29 cellular contexts compared by ENCODE assay signal in the genomic region with DNA sequence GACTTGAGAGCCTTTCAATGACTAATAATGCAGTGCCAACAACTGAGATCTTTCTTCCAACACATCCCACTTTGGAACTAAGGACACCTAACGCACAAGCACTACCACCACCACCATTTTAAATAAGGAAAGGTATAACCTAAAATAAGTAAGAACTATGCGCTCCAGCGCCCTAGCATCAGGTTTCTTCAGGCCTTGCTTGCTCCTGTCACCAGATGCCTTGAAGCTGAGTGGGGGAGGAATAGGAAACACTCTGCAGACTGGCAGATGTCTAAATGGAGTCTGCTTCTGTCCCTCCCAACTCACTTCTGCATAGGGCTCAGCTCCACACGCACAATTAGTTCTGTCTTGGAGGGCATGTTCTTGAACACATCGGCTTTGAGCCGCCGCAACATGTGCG. TPM values are rescaled to one million over a fixed set of nuclear protein-coding genes. Genes with fewer than 3 reads are reported as not detected.
DNase-seq lines count a peak whose midpoint lies in the region; ATAC-seq and TF ChIP-seq lines count a peak whose summit lies in the region.
"Had no signal": no experiment of that assay in that cellular context is flagged by ENCODE, and none has a peak within 500 bp of the region (broad histone marks: within the 10 kb centered on the region; RNA-seq: fewer than 3 reads in every experiment).

No MANE protein-coding gene starts in this region.

- no peaks in the 10 kb centered on the region for H3K9me3 Mint-ChIP-seq in activated naive CD8-positive, alpha-beta T cell treated with anti-CD3 and anti-CD28 coated beads for 36 hours
- H3K9me3 Mint-ChIP-seq in activated naive CD8-positive, alpha-beta T cell treated with anti-CD3 and anti-CD28 coated beads, Interleukin-2, amount 50 U/mL, for 24 hours = no peaks in the 10 kb centered on the region
- H3K9me3 Mint-ChIP-seq in activated T-helper 1 cell treated with anti-CD3 and anti-CD28 coated beads, Interleukin-12 subunit alpha, Interleukin-12 subunit beta, Interleukin-2, Interleukin-4 antibody, amounts not matched to agents 30 ng/mL and 10 ng/mL and 1 ng/mL, durations not matched to agents 14 hours and 24 hours and 36 hours = no peaks in the 10 kb centered on the region
- no peaks in the 10 kb centered on the region for H3K9me3 Mint-ChIP-seq in osteocyte (ENCODE audit: unreplicated experiment)
- H3K9me3 Mint-ChIP-seq: activated naive CD4-positive, alpha-beta T cell treated with anti-CD3 and anti-CD28 coated beads, Interleukin-2, amount 50 U/mL, for 24 hours had no signal

- intact Hi-C loops in activated T-helper 1 cell treated with anti-CD3 and anti-CD28 coated beads, Interleukin-12 subunit alpha, Interleukin-12 subunit beta, Interleukin-2, Interleukin-4 antibody, amounts not matched to agents 30 ng/mL and 10 ng/mL and 1 ng/mL, durations not matched to agents 14 hours and 24 hours and 36 hours (cut with micrococcal nuclease) = no loop called here
- intact Hi-C loops in spleen (cut with DNase I; ENCODE audit: low total_unique reads) = no loop called here

- no peak overlapping the region for H3K4me3 Mint-ChIP-seq in activated naive CD8-positive, alpha-beta T cell treated with anti-CD3 and anti-CD28 coated beads for 36 hours
- H3K4me3 Mint-ChIP-seq in activated naive CD8-positive, alpha-beta T cell treated with anti-CD3 and anti-CD28 coated beads, Interleukin-2, amount 50 U/mL, for 24 hours = no peak overlapping the region
- no peak overlapping the region for H3K4me3 Mint-ChIP-seq in activated T-helper 1 cell treated with anti-CD3 and anti-CD28 coated beads, Interleukin-12 subunit alpha, Interleukin-12 subunit beta, Interleukin-2, Interleukin-4 antibody, amounts not matched to agents 30 ng/mL and 10 ng/mL and 1 ng/mL, durations not matched to agents 14 hours and 24 hours and 36 hours
- H3K4me3 Mint-ChIP-seq in osteocyte (ENCODE audit: unreplicated experiment) = no peak overlapping the region
- H3K4me3 Mint-ChIP-seq: activated naive CD4-positive, alpha-beta T cell treated with anti-CD3 and anti-CD28 coated beads, Interleukin-2, amount 50 U/mL, for 24 hours had no signal

- no peak for ATAC-seq in activated naive CD8-positive, alpha-beta T cell treated with anti-CD3 and anti-CD28 coated beads, Interleukin-2, amount 50 U/mL, for 24 hours
- ATAC-seq: foreskin keratinocyte, heart left ventricle had no signal

- peaks cover 51% of the 10 kb centered on the region for H3K36me3 Mint-ChIP-seq in activated naive CD8-positive, alpha-beta T cell treated with anti-CD3 and anti-CD28 coated beads for 36 hours
- H3K36me3 Mint-ChIP-seq in activated naive CD8-positive, alpha-beta T cell treated with anti-CD3 and anti-CD28 coated beads, Interleukin-2, amount 50 U/mL, for 24 hours (ENCODE audit: low read depth) = peaks cover 79% of the 10 kb centered on the region
- H3K36me3 Mint-ChIP-seq in activated T-helper 1 cell treated with anti-CD3 and anti-CD28 coated beads, Interleukin-12 subunit alpha, Interleukin-12 subunit beta, Interleukin-2, Interleukin-4 antibody, amounts not matched to agents 30 ng/mL and 10 ng/mL and 1 ng/mL, durations not matched to agents 14 hours and 24 hours and 36 hours (ENCODE audit: low read depth) = peaks cover 66% of the 10 kb centered on the region
- peaks cover 63% of the 10 kb centered on the region for H3K36me3 Mint-ChIP-seq in osteocyte (ENCODE audit: unreplicated experiment)

- 86 to 94% (median 92%) methylated on average over 8 of the region's 8 CpGs for WGBS in spleen, 5 donors

- H3K4me1 ChIP-seq in spleen = peaks cover 0 to 11% (median 0%) of the 10 kb centered on the region in 6 donors
- H3K4me1 ChIP-seq: esophagus muscularis mucosa, foreskin keratinocyte, parathyroid adenoma, upper lobe of left lung had no signal

- TF ChIP-seq RAD21 in Ishikawa (IDR thresholded peaks at IDR 0.05; ENCODE audit: low read depth) = no peak

- H3K4me3 ChIP-seq in spleen = no peak overlapping the region
- no peak overlapping the region for H3K4me3 ChIP-seq in coronary artery
- H3K4me3 ChIP-seq: cardiac muscle cell, esophagus muscularis mucosa, heart left ventricle, PC-9, smooth muscle cell, upper lobe of left lung had no signal

- no peaks in the 10 kb centered on the region for H3K27me3 ChIP-seq in spleen (replicated peaks in 1 of 7)
- H3K27me3 ChIP-seq: cardiac muscle cell, esophagus muscularis mucosa, foreskin keratinocyte, heart left ventricle, upper lobe of left lung had no signal

- DNase-seq in activated naive CD8-positive, alpha-beta T cell treated with anti-CD3 and anti-CD28 coated beads for 36 hours = no peak
- no peak for DNase-seq in activated naive CD8-positive, alpha-beta T cell treated with anti-CD3 and anti-CD28 coated beads, Interleukin-2, amount 50 U/mL, for 24 hours
- DNase-seq in activated T-helper 1 cell treated with anti-CD3 and anti-CD28 coated beads, Interleukin-12 subunit alpha, Interleukin-12 subunit beta, Interleukin-2, Interleukin-4 antibody, amounts not matched to agents 30 ng/mL and 10 ng/mL and 1 ng/mL, durations not matched to agents 14 hours and 24 hours and 36 hours (ENCODE audit: low spot score) = no peak
- DNase-seq in spleen (peak; percentile 10), osteocyte (ENCODE audit: extremely low spot score, unreplicated experiment) (no peak), coronary artery (ENCODE audit: low spot score) (no peak)
- DNase-seq: activated CD4-positive, alpha-beta T cell treated with anti-CD3 and anti-CD28 coated beads, Interleukin-2, amount 50 U/mL, for 4 hours; EL; foreskin keratinocyte; heart left ventricle; Kasumi-1; kidney; MV-4-11; NCI-H1694; NCI-H524 treated with DMSO at 0.1 percent for 48 hours; Right ventricle myocardium superior; stimulated activated CD4-positive, alpha-beta T cell treated with anti-CD3 and anti-CD28 coated beads, Interleukin-2, amount 100 ng/mL, for 24 hours; T-helper 9 cell; upper lobe of left lung; WERI-Rb-1 had no signal

- no peak for TF ChIP-seq CTCF in spleen (IDR thresholded peaks at IDR 0.05 in 8 of 11, conservative IDR thresholded peaks at IDR 0.05 in 3 of 11)
- TF ChIP-seq CTCF in osteocyte (IDR thresholded peaks at IDR 0.05) = no peak
- TF ChIP-seq CTCF in coronary artery (IDR thresholded peaks at IDR 0.05) = no peak

- H3K4me1 Mint-ChIP-seq in activated naive CD8-positive, alpha-beta T cell treated with anti-CD3 and anti-CD28 coated beads for 36 hours = peaks cover 3% of the 10 kb centered on the region
- peaks cover 3% of the 10 kb centered on the region for H3K4me1 Mint-ChIP-seq in activated naive CD8-positive, alpha-beta T cell treated with anti-CD3 and anti-CD28 coated beads, Interleukin-2, amount 50 U/mL, for 24 hours
- peaks cover 5% of the 10 kb centered on the region for H3K4me1 Mint-ChIP-seq in activated T-helper 1 cell treated with anti-CD3 and anti-CD28 coated beads, Interleukin-12 subunit alpha, Interleukin-12 subunit beta, Interleukin-2, Interleukin-4 antibody, amounts not matched to agents 30 ng/mL and 10 ng/mL and 1 ng/mL, durations not matched to agents 14 hours and 24 hours and 36 hours (ENCODE audit: low read depth)
- H3K4me1 Mint-ChIP-seq in osteocyte (ENCODE audit: unreplicated experiment) = no peaks in the 10 kb centered on the region

- no peaks in the 10 kb centered on the region for H3K9me3 ChIP-seq in spleen
- H3K9me3 ChIP-seq: esophagus muscularis mucosa, heart left ventricle, upper lobe of left lung had no signal

- no peak for TF ChIP-seq POLR2A in spleen (IDR thresholded peaks at IDR 0.05)

- TF ChIP-seq EP300 in Ishikawa (IDR thresholded peaks at IDR 0.05; ENCODE audit: borderline replicate concordance) = no peak

- H3K27me3 Mint-ChIP-seq in activated naive CD8-positive, alpha-beta T cell treated with anti-CD3 and anti-CD28 coated beads for 36 hours = no peaks in the 10 kb centered on the region
- no peaks in the 10 kb centered on the region for H3K27me3 Mint-ChIP-seq in activated naive CD8-positive, alpha-beta T cell treated with anti-CD3 and anti-CD28 coated beads, Interleukin-2, amount 50 U/mL, for 24 hours
- no peaks in the 10 kb centered on the region for H3K27me3 Mint-ChIP-seq in activated T-helper 1 cell treated with anti-CD3 and anti-CD28 coated beads, Interleukin-12 subunit alpha, Interleukin-12 subunit beta, Interleukin-2, Interleukin-4 antibody, amounts not matched to agents 30 ng/mL and 10 ng/mL and 1 ng/mL, durations not matched to agents 14 hours and 24 hours and 36 hours (ENCODE audit: insufficient read depth)
- H3K27me3 Mint-ChIP-seq in osteocyte (ENCODE audit: unreplicated experiment) = no peaks in the 10 kb centered on the region
- H3K27me3 Mint-ChIP-seq: activated naive CD4-positive, alpha-beta T cell treated with anti-CD3 and anti-CD28 coated beads, Interleukin-2, amount 50 U/mL, for 24 hours had no signal

- H3K27ac Mint-ChIP-seq in activated naive CD8-positive, alpha-beta T cell treated with anti-CD3 and anti-CD28 coated beads for 36 hours = peak overlapping the region; percentile 46
- H3K27ac Mint-ChIP-seq in activated naive CD8-positive, alpha-beta T cell treated with anti-CD3 and anti-CD28 coated beads, Interleukin-2, amount 50 U/mL, for 24 hours = no peak overlapping the region
- peak overlapping the region; percentile 47 for H3K27ac Mint-ChIP-seq in activated T-helper 1 cell treated with anti-CD3 and anti-CD28 coated beads, Interleukin-12 subunit alpha, Interleukin-12 subunit beta, Interleukin-2, Interleukin-4 antibody, amounts not matched to agents 30 ng/mL and 10 ng/mL and 1 ng/mL, durations not matched to agents 14 hours and 24 hours and 36 hours
- H3K27ac Mint-ChIP-seq in osteocyte (ENCODE audit: unreplicated experiment) = no peak overlapping the region

- peaks cover 13 to 100% (median 100%) of the 10 kb centered on the region in 6 donors for H3K36me3 ChIP-seq in spleen

- H3K27ac ChIP-seq in spleen = no peak overlapping the region
- H3K27ac ChIP-seq in coronary artery = no peak overlapping the region
- H3K27ac ChIP-seq: C4-2B, cardiac muscle cell, esophagus muscularis mucosa, foreskin keratinocyte, heart left ventricle, parathyroid adenoma, PC-9, upper lobe of left lung, WERI-Rb-1 had no signal

RNA-seq across cellular contexts. Expression of a gene that starts 15.1 kb away (rescaled TPM):
- total RNA-seq in activated naive CD8-positive, alpha-beta T cell treated with anti-CD3 and anti-CD28 coated beads for 36 hours = 100 to 1,000 TPM; 262 to 293 TPM
- 348 and 368 TPM in 2 replicates for total RNA-seq in activated T-helper 1 cell treated with anti-CD3 and anti-CD28 coated beads, Interleukin-12 subunit alpha, Interleukin-12 subunit beta, Interleukin-2, Interleukin-4 antibody, amounts not matched to agents 30 ng/mL and 10 ng/mL and 1 ng/mL, durations not matched to agents 14 hours and 24 hours and 36 hours
- total RNA-seq in spleen = 100 to 1,000 TPM; 202 to 272 (median 240) TPM
- polyA plus RNA-seq in spleen = 100 to 1,000 TPM; 136 to 169 (median 154) TPM
- total RNA-seq in osteocyte = 348 and 351 TPM in 2 replicates

RNA-seq across cellular contexts. Expression of a gene that starts 24.0 kb away (rescaled TPM):
- total RNA-seq in activated naive CD8-positive, alpha-beta T cell treated with anti-CD3 and anti-CD28 coated beads for 36 hours = 100 to 1,000 TPM; 151 to 153 TPM
- total RNA-seq in activated T-helper 1 cell treated with anti-CD3 and anti-CD28 coated beads, Interleukin-12 subunit alpha, Interleukin-12 subunit beta, Interleukin-2, Interleukin-4 antibody, amounts not matched to agents 30 ng/mL and 10 ng/mL and 1 ng/mL, durations not matched to agents 14 hours and 24 hours and 36 hours = 194 and 196 TPM in 2 replicates
- 10 to 100 TPM; 37.0 to 58.7 (median 47.5) TPM for total RNA-seq in spleen
- 10 to 100 TPM; 25.8 to 40.7 (median 37.6) TPM for polyA plus RNA-seq in spleen
- 32.5 and 34.5 TPM in 2 replicates for total RNA-seq in osteocyte

RNA-seq across cellular contexts. Expression of a gene that starts 36.2 kb away (rescaled TPM):
- 1 to 10 TPM; 7.2 to 8.1 TPM for total RNA-seq in activated naive CD8-positive, alpha-beta T cell treated with anti-CD3 and anti-CD28 coated beads for 36 hours
- total RNA-seq in activated T-helper 1 cell treated with anti-CD3 and anti-CD28 coated beads, Interleukin-12 subunit alpha, Interleukin-12 subunit beta, Interleukin-2, Interleukin-4 antibody, amounts not matched to agents 30 ng/mL and 10 ng/mL and 1 ng/mL, durations not matched to agents 14 hours and 24 hours and 36 hours = 19.5 and 19.9 TPM in 2 replicates
- 10 to 100 TPM; 32.2 to 51.2 (median 39.7) TPM for total RNA-seq in spleen
- 10 to 100 TPM; 27.8 to 78.3 (median 63.2) TPM for polyA plus RNA-seq in spleen
- 35.9 and 40.7 TPM in 2 replicates for total RNA-seq in osteocyte

RNA-seq across cellular contexts. Expression of a gene that starts 43.7 kb away (rescaled TPM):
- 1 to 10 TPM; 7.3 to 7.9 TPM for total RNA-seq in activated naive CD8-positive, alpha-beta T cell treated with anti-CD3 and anti-CD28 coated beads for 36 hours
- 2.8 and 3.1 TPM in 2 replicates for total RNA-seq in activated T-helper 1 cell treated with anti-CD3 and anti-CD28 coated beads, Interleukin-12 subunit alpha, Interleukin-12 subunit beta, Interleukin-2, Interleukin-4 antibody, amounts not matched to agents 30 ng/mL and 10 ng/mL and 1 ng/mL, durations not matched to agents 14 hours and 24 hours and 36 hours
- total RNA-seq in spleen = 10 to 100 TPM; 12.9 to 26.6 (median 16.9) TPM
- polyA plus RNA-seq in spleen = 10 to 100 TPM; 10.9 to 16.0 (median 14.9) TPM
- 0.32 and 0.50 TPM in 2 replicates for total RNA-seq in osteocyte
- polyA plus RNA-seq: neural cell had no signal

RNA-seq across cellular contexts. Expression of a gene that starts 55.1 kb away (rescaled TPM):
- total RNA-seq in activated naive CD8-positive, alpha-beta T cell treated with anti-CD3 and anti-CD28 coated beads for 36 hours = 1 to 10 TPM in 1 of 2 experiments, under 1 TPM in 1; 0.86 to 1.2 TPM
- 0.83 and 1.0 TPM in 2 replicates for total RNA-seq in activated T-helper 1 cell treated with anti-CD3 and anti-CD28 coated beads, Interleukin-12 subunit alpha, Interleukin-12 subunit beta, Interleukin-2, Interleukin-4 antibody, amounts not matched to agents 30 ng/mL and 10 ng/mL and 1 ng/mL, durations not matched to agents 14 hours and 24 hours and 36 hours
- total RNA-seq in spleen (10 to 100 TPM; 13.2 to 41.7 (median 18.1) TPM), osteocyte (0.73 and 1.0 TPM in 2 replicates)
- 1 to 10 TPM; 7.2 to 8.8 (median 7.3) TPM for polyA plus RNA-seq in spleen
- total RNA-seq: smooth muscle cell had no signal
- polyA plus RNA-seq: smooth muscle cell had no signal

Comparison
In these comparisons a context has a peak if more than half of its experiments do, and no peak if none do; other contexts are left out.
1. H3K27ac Mint-ChIP-seq: peak in activated naive CD8-positive, alpha-beta T cell treated with anti-CD3 and anti-CD28 coated beads for 36 hours (single experiment) and activated T-helper 1 cell treated with anti-CD3 and anti-CD28 coated beads, Interleukin-12 subunit alpha, Interleukin-12 subunit beta, Interleukin-2, Interleukin-4 antibody, amounts not matched to agents 30 ng/mL and 10 ng/mL and 1 ng/mL, durations not matched to agents 14 hours and 24 hours and 36 hours (single experiment); none in activated naive CD8-positive, alpha-beta T cell treated with anti-CD3 and anti-CD28 coated beads, Interleukin-2, amount 50 U/mL, for 24 hours (single experiment) and osteocyte (single experiment).